Comparison of ENCODE assay signal across 16 cellular contexts in genomic region chr9:77016526-77017504, GRCh38. TPM values are rescaled to one million over a fixed set of nuclear protein-coding genes. Genes with fewer than 3 reads are reported as not detected.
DNase-seq lines count a peak whose midpoint lies in the region; ATAC-seq and TF ChIP-seq lines count a peak whose summit lies in the region.
"Had no signal": no experiment of that assay in that cellular context is flagged by ENCODE, and none has a peak within 500 bp of the region (broad histone marks: within the 10 kb centered on the region; RNA-seq: fewer than 3 reads in every experiment).

No MANE protein-coding gene starts in this region.

- no peak for TF ChIP-seq EP300 in neural cell (conservative IDR thresholded peaks at IDR 0.05; ENCODE audit: poor library complexity, severe bottlenecking)

- no peak for TF ChIP-seq CTCF in GM10248 (IDR thresholded peaks at IDR 0.05; ENCODE audit: control extremely low read depth, extremely low read depth, low read depth, missing control alignments)
- no peak for TF ChIP-seq CTCF in coronary artery (IDR thresholded peaks at IDR 0.05)
- no peak for TF ChIP-seq CTCF in neural cell (IDR thresholded peaks at IDR 0.05; ENCODE audit: poor library complexity, severe bottlenecking)
- TF ChIP-seq CTCF in mucosa of descending colon (IDR thresholded peaks at IDR 0.05) = no peak

- H3K79me2 ChIP-seq in ACC112 (ENCODE audit: control insufficient read depth, insufficient read depth, low read length, unreplicated experiment) = no peaks in the 10 kb centered on the region
- H3K79me2 ChIP-seq in neural cell (replicated peaks; ENCODE audit: insufficient read depth, low read length) = no peaks in the 10 kb centered on the region

- no peak overlapping the region for H3K9ac ChIP-seq in neural cell (ENCODE audit: low read length)

- peaks cover 98% of the 10 kb centered on the region for H3K27me3 ChIP-seq in ACC112 (ENCODE audit: insufficient read depth, low read length)
- H3K27me3 ChIP-seq in neural cell (ENCODE audit: insufficient read depth, low read depth, low read length) = peaks cover 100% of the 10 kb centered on the region

- H3F3A ChIP-seq in neural cell (ENCODE audit: insufficient read depth, low read length, poor library complexity, severe bottlenecking) = no peaks in the 10 kb centered on the region

- no peaks in the 10 kb centered on the region for H4K20me1 ChIP-seq in neural cell (ENCODE audit: insufficient read depth)

- no peaks in the 10 kb centered on the region for H3K9me3 ChIP-seq in neural cell (ENCODE audit: low read length)
- H3K9me3 ChIP-seq in mucosa of descending colon = no peaks in the 10 kb centered on the region

- CTCF ChIA-PET in GM10248 (lab: Yijun Ruan, JAX) = interaction anchor here (1.0 kb wide), 1 partner anchor 95 kb away, joined by 3 read pairs; no protein-coding TSS in a partner anchor

- H3K4me3 ChIP-seq in ACC112 (ENCODE audit: low read depth, low read length) (peak overlapping the region; percentile 17; the same call in 1 of the 2 replicates), coronary artery (peak overlapping the region; percentile 44), neural cell (ENCODE audit: low read length) (peak overlapping the region; percentile 54), mucosa of descending colon (no peak overlapping the region)

- no peak for TF ChIP-seq RAD21 in neural cell (conservative IDR thresholded peaks at IDR 0.05)

- H3K27ac ChIP-seq in ACC112 (ENCODE audit: low read depth, low read length) = no peak overlapping the region
- no peak overlapping the region for H3K27ac ChIP-seq in coronary artery
- no peak overlapping the region for H3K27ac ChIP-seq in neural cell (ENCODE audit: low read length)
- H3K27ac ChIP-seq: HL-60 had no signal

- no peak for ATAC-seq in HG02938 (IDR thresholded peaks at IDR 0.05; ENCODE audit: unreplicated experiment)
- ATAC-seq in mucosa of descending colon = no peak
- ATAC-seq: sciatic nerve had no signal

- intact Hi-C loops in mucosa of descending colon (cut with DNase I, micrococcal nuclease) = no loop called here

- H3K36me3 ChIP-seq in ACC112 (ENCODE audit: insufficient read depth, low read length) (no peaks in the 10 kb centered on the region), neural cell (ENCODE audit: insufficient read depth, low read length) (no peaks in the 10 kb centered on the region), mucosa of descending colon (ENCODE audit: low read depth) (no peaks in the 10 kb centered on the region)

- DNase-seq in GM10248 (ENCODE audit: extremely low spot score) (peak; percentile 29), coronary artery (ENCODE audit: low spot score) (no peak), mucosa of descending colon (no peak)
- DNase-seq in activated CD8-positive, alpha-beta memory T cell treated with anti-CD3 and anti-CD28 coated beads for 24 hours = no peak
- DNase-seq: Calu3, immature natural killer cell, NCI-H2171, OCI-M1, substantia nigra had no signal

- POLR2A ChIA-PET in GM10248 (lab: Yijun Ruan, JAX) = no interaction called here

- H3K4me1 ChIP-seq in ACC112 (ENCODE audit: control insufficient read depth, insufficient read depth, low read length, unreplicated experiment) = peaks cover 15% of the 10 kb centered on the region
- peaks cover 27% of the 10 kb centered on the region for H3K4me1 ChIP-seq in mucosa of descending colon (ENCODE audit: low read depth)

- H3K4me2 ChIP-seq in neural cell (ENCODE audit: low read length) = no peak overlapping the region

- H2AFZ ChIP-seq in ACC112 (ENCODE audit: low read length, unreplicated experiment) (no peak overlapping the region), neural cell (ENCODE audit: low read depth, low read length) (no peak overlapping the region)

- no peaks in the 10 kb centered on the region for H3K9me2 ChIP-seq in neural cell (ENCODE audit: insufficient read depth, low read length)

TF ChIP-seq in neural cell, 6 proteins besides CTCF, POLR2A, EP300 and RAD21:
- no peak for TF ChIP-seq EZH2 (IDR thresholded peaks at IDR 0.05; ENCODE audit: borderline replicate concordance, insufficient read depth, low read length, poor library complexity, severe bottlenecking)
- TF ChIP-seq REST (IDR thresholded peaks at IDR 0.05; ENCODE audit: borderline replicate concordance) = no peak
- no peak for TF ChIP-seq MXI1 (conservative IDR thresholded peaks at IDR 0.05; ENCODE audit: poor library complexity, severe bottlenecking)
- no peak for TF ChIP-seq TAF1 (IDR thresholded peaks at IDR 0.05; ENCODE audit: low read depth)
- no peak for TF ChIP-seq SMC3 (conservative IDR thresholded peaks at IDR 0.05; ENCODE audit: poor library complexity)
- TF ChIP-seq POLR2AphosphoS5 (IDR thresholded peaks at IDR 0.05) = no peak
TF ChIP-seq in neural cell: peak in this region for 0.

RNA-seq across cellular contexts. Expression of gene FOXB2, which starts 2.6 kb away (rescaled TPM):
- polyA plus RNA-seq in neural cell = not detected in 2 replicates
- not detected in 2 replicates for polyA minus RNA-seq in neural cell
- not detected for total RNA-seq in mucosa of descending colon
- total RNA-seq: Calu3; M059J; sciatic nerve; T-helper 1 cell treated with Interleukin-12 subunit alpha and Interleukin-12 subunit beta and Interleukin-4 antibody, amounts not matched to agents 30 ng/mL and 1 ng/mL, for 36 hours had no signal
- polyA plus RNA-seq: immature natural killer cell had no signal
